8 cellular contexts compared by ENCODE assay signal in genomic region chr3:71130516-71131384, GRCh38.
DNase-seq lines count a peak whose midpoint lies in the region; ATAC-seq, FAIRE-seq and TF ChIP-seq lines count a peak whose summit lies in the region.

No MANE protein-coding gene starts in this region.

- H3K4me3 ChIP-seq in HUES64 (ENCODE audit: low read length) (peak overlapping the region; percentile 36), GM12878 (no peak overlapping the region), iPS-15b (ENCODE audit: low read depth, low read length) (peak overlapping the region; percentile 0), skeletal muscle tissue (ENCODE audit: low read length in 3 of 3) (peak overlapping the region; percentile 64 to 80 (median 66))

- peak overlapping the region; percentile 33; the same call in 1 of the 2 replicates for H3K4me2 ChIP-seq in GM12878 (ENCODE audit: control insufficient read depth, insufficient read depth)

- H2AFZ ChIP-seq in GM12878 (ENCODE audit: control insufficient read depth, low read depth, low read length) = no peak overlapping the region; the same call in 1 of the 2 replicates

- H3K9ac ChIP-seq in HUES64 (ENCODE audit: low read depth, low read length) = peak overlapping the region; percentile 44; the same call in 1 of the 2 replicates
- H3K9ac ChIP-seq in GM12878 (ENCODE audit: control insufficient read depth, insufficient read depth, low read length) = no peak overlapping the region
- no peak overlapping the region for H3K9ac ChIP-seq in iPS-15b (ENCODE audit: low read depth, low read length)
- H3K9ac ChIP-seq in skeletal muscle tissue (ENCODE audit: low read depth in 1 of 3, low read length in 3 of 3) = peak overlapping the region; percentile 35 to 66 (median 66)

- H3K36me3 ChIP-seq in HUES64 (ENCODE audit: insufficient read depth, low read length) (no peaks in the 10 kb centered on the region), GM12878 (ENCODE audit: control insufficient read depth in 2 of 2, insufficient read depth in 2 of 2, low read length in 1 of 2) (no peaks in the 10 kb centered on the region), iPS-15b (ENCODE audit: control insufficient read depth, insufficient read depth, low read length) (no peaks in the 10 kb centered on the region), skeletal muscle tissue (ENCODE audit: control insufficient read depth in 3 of 3, insufficient read depth in 3 of 3, low read length in 3 of 3) (no peaks in the 10 kb centered on the region)

- peak overlapping the region; percentile 91 for H3K4me3 Mint-ChIP-seq in T-helper 2 cell treated with Interferon-gamma antibody and Interleukin-4, amounts not matched to agents 5 μg/mL and 100 μg/mL, for 36 hours

- H3K4me1 Mint-ChIP-seq in T-helper 2 cell treated with Interferon-gamma antibody and Interleukin-4, amounts not matched to agents 5 μg/mL and 100 μg/mL, for 36 hours (ENCODE audit: low read depth) = peaks cover 59% of the 10 kb centered on the region

- POLR2A ChIA-PET in GM12878 (lab: Charles Lee) = no interaction called here

- 39% methylated on average over 19 of the region's 19 CpGs for WGBS in HUES64
- WGBS in GM12878 (ENCODE audit: insufficient coverage, insufficient replicate concordance, low lambda C conversion rate, missing lambda C conversion rate) = 15% methylated on average over 19 of the region's 19 CpGs

- H3K27ac ChIP-seq in HUES64 (ENCODE audit: low read depth, low read length) (peak overlapping the region; percentile 75), GM12878 (ENCODE audit: control insufficient read depth, insufficient read depth) (no peak overlapping the region), skeletal muscle tissue (ENCODE audit: low read depth, low read length) (peak overlapping the region; percentile 78)

- TF ChIP-seq EP300 in GM12878 (IDR thresholded peaks at IDR 0.05; ENCODE audit: borderline replicate concordance in 1 of 2, control insufficient read depth in 1 of 2, low read depth in 2 of 2, low read length in 2 of 2) = no peak

- intact Hi-C loops in GM12878 (cut with micrococcal nuclease; ENCODE audit: unreplicated experiment) = loop anchor here (10.0 kb wide), 1 partner anchor 454 kb away; the partner anchor contains the start of gene FOXP1

- H3K36me3 Mint-ChIP-seq in T-helper 2 cell treated with Interferon-gamma antibody and Interleukin-4, amounts not matched to agents 5 μg/mL and 100 μg/mL, for 36 hours (ENCODE audit: low read depth) = peaks cover 10% of the 10 kb centered on the region

- no peaks in the 10 kb centered on the region for H3K79me2 ChIP-seq in GM12878 (ENCODE audit: control insufficient read depth, insufficient read depth, low read length)

- RAD21 ChIA-PET in GM12878 (lab: Charles Lee; ENCODE audit: unreplicated experiment) = no interaction called here

- in situ Hi-C loops in GM12878 (cut with MboI) = no loop called here

- CTCF ChIA-PET in GM12878 (lab: Yijun Ruan, JAX) = no interaction called here

- peak; percentile 80 for DNase-seq in AG08395 (ENCODE audit: low spot score)
- DNase-seq in T-helper 2 cell treated with Interferon-gamma antibody and Interleukin-4, amounts not matched to agents 5 μg/mL and 100 μg/mL, for 36 hours (ENCODE audit: low spot score) = peak; percentile 77
- DNase-seq in GM12878 (ENCODE audit: low read depth, low spot score) = no peak
- DNase-seq in NCI-H82 (lab: John Stamatoyannopoulos, UW) = no peak

- H3K27me3 ChIP-seq in HUES64 (ENCODE audit: insufficient read depth, low read length) (no peaks in the 10 kb centered on the region), GM12878 (replicated peaks in 1 of 2; ENCODE audit: control insufficient read depth in 2 of 2, insufficient read depth in 2 of 2, low read length in 1 of 2) (peaks cover 5 to 19% of the 10 kb centered on the region in 2 experiments; a peak in 2 of 4 replicates), iPS-15b (ENCODE audit: control insufficient read depth, insufficient read depth, low read length) (no peaks in the 10 kb centered on the region), skeletal muscle tissue (ENCODE audit: control insufficient read depth in 3 of 3, insufficient read depth in 3 of 3, low read length in 3 of 3) (no peaks in the 10 kb centered on the region)

- TF ChIP-seq RAD21 in GM12878 (IDR thresholded peaks at IDR 0.05; ENCODE audit: insufficient read depth, low read depth, low read length) = no peak

- H3K27ac Mint-ChIP-seq in T-helper 2 cell treated with Interferon-gamma antibody and Interleukin-4, amounts not matched to agents 5 μg/mL and 100 μg/mL, for 36 hours = peak overlapping the region; percentile 98

- H3K9me3 ChIP-seq in HUES64 (ENCODE audit: insufficient read depth, low read depth, low read length) (no peaks in the 10 kb centered on the region), GM12878 (replicated peaks; ENCODE audit: control insufficient read depth, insufficient read depth, low read length) (no peaks in the 10 kb centered on the region; the same call in 2 of the 3 replicates), iPS-15b (ENCODE audit: control insufficient read depth, insufficient read depth, low read length) (no peaks in the 10 kb centered on the region), skeletal muscle tissue (ENCODE audit: control insufficient read depth in 3 of 3, low read length in 3 of 3) (no peaks in the 10 kb centered on the region)

- no peaks in the 10 kb centered on the region for H3K9me3 Mint-ChIP-seq in T-helper 2 cell treated with Interferon-gamma antibody and Interleukin-4, amounts not matched to agents 5 μg/mL and 100 μg/mL, for 36 hours

- no peaks in the 10 kb centered on the region for H4K20me1 ChIP-seq in GM12878 (ENCODE audit: control insufficient read depth, insufficient read depth)

- no TSS peak for BruUV-seq in GM12878 (replicated peaks; lab: Mats Ljungman, UMichigan)

- TF ChIP-seq CTCF in GM12878 (IDR thresholded peaks at IDR 0.05 in 2 of 3, conservative IDR thresholded peaks at IDR 0.05 in 1 of 3; ENCODE audit: control insufficient read depth in 2 of 3, extremely low read depth in 1 of 3, insufficient read depth in 1 of 3, low read depth in 3 of 3, low read length in 3 of 3) = no peak

- SMC1A ChIA-PET in GM12878 (lab: Charles Lee; ENCODE audit: uncharacterized antibody, unreplicated experiment) = interaction anchor here (0.7 to 1.0 kb wide), 2 partner anchors 9 to 348 kb away, joined by 3 read pairs; no protein-coding TSS in a partner anchor

- FAIRE-seq in GM12878 (lab: Jason Lieb, UNC) = no peak

- H3K27me3 Mint-ChIP-seq in T-helper 2 cell treated with Interferon-gamma antibody and Interleukin-4, amounts not matched to agents 5 μg/mL and 100 μg/mL, for 36 hours (ENCODE audit: low read depth) = no peaks in the 10 kb centered on the region

- H3K4me1 ChIP-seq in HUES64 (ENCODE audit: insufficient read depth, low read length) = peaks cover 82% of the 10 kb centered on the region
- H3K4me1 ChIP-seq in GM12878 (ENCODE audit: control insufficient read depth, insufficient read depth, low read length) = peaks cover 4% of the 10 kb centered on the region
- H3K4me1 ChIP-seq in iPS-15b (ENCODE audit: control insufficient read depth, insufficient read depth, low read length) = peaks cover 50% of the 10 kb centered on the region
- peaks cover 2 to 18% (median 8%) of the 10 kb centered on the region in 3 donors for H3K4me1 ChIP-seq in skeletal muscle tissue (ENCODE audit: control insufficient read depth in 3 of 3, insufficient read depth in 3 of 3, low read length in 3 of 3)

- peak; percentile 74 for ATAC-seq in GM19351 (IDR thresholded peaks at IDR 0.05; ENCODE audit: unreplicated experiment)
- peak; percentile 37 for ATAC-seq in GM12878

- no peak for TF ChIP-seq POLR2A in GM12878 (IDR thresholded peaks at IDR 0.05; ENCODE audit: low read depth, low read length)

TF ChIP-seq in GM12878, 131 proteins besides CTCF, POLR2A, EP300 and RAD21:
- TF ChIP-seq RUNX3 (IDR thresholded peaks at IDR 0.05; ENCODE audit: low read length) (0 out of 2 replicates have a peak, but pooled peaks have one; percentile 9), TCF3 (IDR thresholded peaks at IDR 0.05; ENCODE audit: borderline replicate concordance, insufficient read depth, low read depth, low read length) (no peak), LARP7 (IDR thresholded peaks at IDR 0.05) (no peak), SIN3A (IDR thresholded peaks at IDR 0.05; ENCODE audit: low read depth, low read length) (no peak), PAX8 (IDR thresholded peaks at IDR 0.05) (no peak), JUND (IDR thresholded peaks at IDR 0.05; ENCODE audit: low read depth, low read length) (no peak), POU2F2 (IDR thresholded peaks at IDR 0.05; ENCODE audit: borderline replicate concordance, low read depth, low read length) (0 out of 3 replicates have a peak, but pooled peaks have one; percentile 6), SP1 (IDR thresholded peaks at IDR 0.05; ENCODE audit: low read depth, low read length) (no peak), EED (IDR thresholded peaks at IDR 0.05; ENCODE audit: low read depth) (no peak), SREBF1 (IDR thresholded peaks at IDR 0.05; ENCODE audit: low read length) (no peak)

Comparison
In these comparisons a context has a peak if more than half of its experiments do, and no peak if none do; other contexts are left out.
1. DNase-seq: peak in AG08395 (single experiment) and T-helper 2 cell treated with Interferon-gamma antibody and Interleukin-4, amounts not matched to agents 5 μg/mL and 100 μg/mL, for 36 hours (single experiment); none in GM12878 (single experiment) and NCI-H82 (single experiment).
2. H3K9ac ChIP-seq: peak in HUES64 (single experiment) and skeletal muscle tissue (3 of 3); none in GM12878 (single experiment) and iPS-15b (single experiment).